ENCODE assay signal across 8 cellular contexts in the genomic region with DNA sequence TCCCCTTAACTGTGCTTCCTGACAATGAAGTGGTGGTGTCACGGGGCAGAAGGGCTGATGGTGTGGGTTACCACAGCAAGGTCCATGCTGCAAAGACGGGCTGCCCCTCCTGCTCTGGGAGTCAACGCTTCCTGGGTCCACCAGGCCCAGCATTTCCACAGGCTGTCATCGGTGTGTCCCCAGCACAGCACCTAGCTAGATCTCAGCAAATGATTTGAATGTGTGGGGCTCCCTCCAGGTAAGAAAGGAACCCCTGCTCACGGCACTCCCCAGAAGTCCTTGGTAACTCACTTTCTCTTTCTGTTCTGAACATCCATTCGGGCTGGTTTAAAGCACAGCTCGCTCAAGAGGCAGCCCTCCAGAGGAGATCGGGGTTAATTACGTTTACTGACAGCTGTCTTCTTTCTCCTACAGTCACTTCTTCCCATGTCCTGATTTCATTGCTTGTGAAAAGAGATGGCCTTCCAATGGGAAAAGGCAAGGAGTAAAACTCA. TPM values are rescaled to one million over a fixed set of nuclear protein-coding genes. Genes with fewer than 3 reads are reported as not detected.
DNase-seq lines count a peak whose midpoint lies in the region; ATAC-seq, FAIRE-seq and TF ChIP-seq lines count a peak whose summit lies in the region.

No MANE protein-coding gene starts in this region.

- peak; percentile 88 for ATAC-seq in GM21528 (IDR thresholded peaks at IDR 0.05; ENCODE audit: low FRiP score, unreplicated experiment)
- ATAC-seq in activated CD4-positive, CD25-positive, alpha-beta regulatory T cell treated with anti-CD3 and anti-CD28 coated beads, Interleukin-2, amount 50 U/mL, for 24 hours: peak; percentile 96 to 98
- ATAC-seq in naive thymus-derived CD8-positive, alpha-beta T cell: peak; percentile 97 to 99
- ATAC-seq in thoracic aorta (ENCODE audit: insufficient number of reproducible peaks, low FRiP score, low read depth): no peak

- no peak for FAIRE-seq in D721Med (lab: Jason Lieb, UNC)

- POLR2A ChIA-PET in naive thymus-derived CD8-positive, alpha-beta T cell (lab: Charles Lee): interaction anchor here (1.5 to 8.3 kb wide), 4 partner anchors 25 to 140 kb away, joined by 3 to 114 read pairs (median 5); partner anchors contain the start of gene HIVEP3

- no peaks in the 10 kb centered on the region for H3K27me3 Mint-ChIP-seq in naive thymus-derived CD8-positive, alpha-beta T cell

- H3K4me3 Mint-ChIP-seq in naive thymus-derived CD8-positive, alpha-beta T cell: peak overlapping the region; percentile 74 to 88 (median 84)

- H3K27ac ChIP-seq in dorsolateral prefrontal cortex (peak overlapping the region in 39 of 59 donors; percentile 10 to 74 (median 55)), thoracic aorta (peak overlapping the region; percentile 2 to 46)

- no peaks in the 10 kb centered on the region for H3K36me3 Mint-ChIP-seq in naive thymus-derived CD8-positive, alpha-beta T cell

- peaks cover 8 to 32% of the 10 kb centered on the region in 2 donors for H3K4me1 ChIP-seq in thoracic aorta (ENCODE audit: control insufficient read depth in 1 of 2, low read depth in 2 of 2)

- DNase-seq in GM03348 (ENCODE audit: low spot score) (peak; percentile 55), M059J (ENCODE audit: low read depth) (peak; percentile 79), dorsolateral prefrontal cortex (no peak), thoracic aorta (ENCODE audit: low spot score) (no peak), D721Med (ENCODE audit: insufficient read length, low spot score) (no peak)
- peak; percentile 18 to 77 (median 66) for DNase-seq in naive thymus-derived CD8-positive, alpha-beta T cell

- peaks cover 19 to 63% (median 41%) of the 10 kb centered on the region in 4 donors for H3K4me1 Mint-ChIP-seq in naive thymus-derived CD8-positive, alpha-beta T cell

- H3K9me3 ChIP-seq in thoracic aorta: no peaks in the 10 kb centered on the region

- TF ChIP-seq CTCF in dorsolateral prefrontal cortex (IDR thresholded peaks at IDR 0.05 in 54 of 56, conservative IDR thresholded peaks at IDR 0.05 in 2 of 56; ENCODE audit: low read depth in 1 of 56, partially characterized antibody in 56 of 56) (no peak), thoracic aorta (IDR thresholded peaks at IDR 0.05) (no peak), D721Med (IDR thresholded peaks at IDR 0.05; ENCODE audit: insufficient read depth, missing control alignments) (no peak)

- H3K4me3 ChIP-seq in dorsolateral prefrontal cortex (peak overlapping the region in 53 of 59 donors; percentile 5 to 59 (median 35)), thoracic aorta (peak overlapping the region; percentile 60)

- no peaks in the 10 kb centered on the region for H3K27me3 ChIP-seq in dorsolateral prefrontal cortex
- H3K27me3 ChIP-seq in thoracic aorta (replicated peaks; ENCODE audit: insufficient read depth): no peaks in the 10 kb centered on the region

- no peaks in the 10 kb centered on the region for H3K36me3 ChIP-seq in thoracic aorta

- no peaks in the 10 kb centered on the region for H3K9me3 Mint-ChIP-seq in naive thymus-derived CD8-positive, alpha-beta T cell

- intact Hi-C loops in dorsolateral prefrontal cortex (cut with DNase I): no loop called here

- peak overlapping the region; percentile 48 to 97 (median 92) for H3K27ac Mint-ChIP-seq in naive thymus-derived CD8-positive, alpha-beta T cell

RNA-seq across cellular contexts. Expression of gene HIVEP3, which starts 27.3 kb away (rescaled TPM):
- total RNA-seq in M059J (2014; rRNA removed; shearing (Covaris generic)): 4.2 and 10.0 TPM in 2 replicates
- total RNA-seq in dorsolateral prefrontal cortex (10 to 100 TPM; 10.1 to 43.8 (median 25.6) TPM), thoracic aorta (10 to 100 TPM in 1 of 2 donors, 1 to 10 TPM in 1; 2.3 to 12.8 TPM)
- total RNA-seq in naive thymus-derived CD8-positive, alpha-beta T cell: 1 to 10 TPM; 6.3 TPM
- polyA plus RNA-seq in naive thymus-derived CD8-positive, alpha-beta T cell: 1 to 10 TPM; 5.5 to 9.8 (median 5.8) TPM

Comparison
In these comparisons a context has a peak if more than half of its experiments do, and no peak if none do; other contexts are left out.
1. DNase-seq: peak in GM03348 (single experiment), M059J (single experiment) and naive thymus-derived CD8-positive, alpha-beta T cell (10 of 10); none in dorsolateral prefrontal cortex (0 of 10), thoracic aorta (single experiment) and D721Med (single experiment).